Comparison of ENCODE assay signal across 11 cellular contexts in genomic region chr1:23533288-23534130, GRCh38. TPM values are rescaled to one million over a fixed set of nuclear protein-coding genes. Genes with fewer than 3 reads are reported as not detected.
DNase-seq lines count a peak whose midpoint lies in the region; ATAC-seq lines count a peak whose summit lies in the region.
"Had no signal": no experiment of that assay in that cellular context is flagged by ENCODE, and none has a peak within 500 bp of the region (broad histone marks: within the 10 kb centered on the region; RNA-seq: fewer than 3 reads in every experiment).

No MANE protein-coding gene starts in this region.

- peak; percentile 94 to 95 for DNase-seq in AML-193 (lab: John Stamatoyannopoulos, UW)
- DNase-seq in KBM-7 = peak; percentile 81
- no peak for DNase-seq in T-helper 2 cell treated with Interferon-gamma antibody and Interleukin-4, amounts not matched to agents 5 μg/mL and 100 μg/mL, for 36 hours (ENCODE audit: low spot score)
- no peak for DNase-seq in immature natural killer cell
- no peak for DNase-seq in stimulated activated naive CD4-positive, alpha-beta T cell treated with Interleukin-2 at 50 U/mL for 16 hours (lab: John Stamatoyannopoulos, UW)
- DNase-seq in occipital lobe (lab: John Stamatoyannopoulos, UW) = no peak
- DNase-seq: NCI-H2081 treated with DMSO at 0.1 percent for 48 hours, ovary, Right ventricle myocardium superior had no signal

- H3K4me3 Mint-ChIP-seq in T-helper 2 cell treated with Interferon-gamma antibody and Interleukin-4, amounts not matched to agents 5 μg/mL and 100 μg/mL, for 36 hours = peak overlapping the region; percentile 43
- H3K4me3 Mint-ChIP-seq in immature natural killer cell = peak overlapping the region in 3 of 5 donors; percentile 14 to 60 (median 54)

- H3K9me3 Mint-ChIP-seq in T-helper 2 cell treated with Interferon-gamma antibody and Interleukin-4, amounts not matched to agents 5 μg/mL and 100 μg/mL, for 36 hours = no peaks in the 10 kb centered on the region
- no peaks in the 10 kb centered on the region for H3K9me3 Mint-ChIP-seq in immature natural killer cell

- H3K27me3 Mint-ChIP-seq in T-helper 2 cell treated with Interferon-gamma antibody and Interleukin-4, amounts not matched to agents 5 μg/mL and 100 μg/mL, for 36 hours (ENCODE audit: low read depth) = no peaks in the 10 kb centered on the region
- H3K27me3 Mint-ChIP-seq in immature natural killer cell (ENCODE audit: low read depth in 3 of 3) = peaks cover 2% of the 10 kb centered on the region in 3 donors

- peak overlapping the region; percentile 63 for H3K27ac Mint-ChIP-seq in T-helper 2 cell treated with Interferon-gamma antibody and Interleukin-4, amounts not matched to agents 5 μg/mL and 100 μg/mL, for 36 hours
- H3K27ac Mint-ChIP-seq in immature natural killer cell = peak overlapping the region in 5 of 6 donors; percentile 7 to 84 (median 30)

- ATAC-seq in GM21717 (IDR thresholded peaks at IDR 0.05; ENCODE audit: unreplicated experiment) (no peak), HG03460 (IDR thresholded peaks at IDR 0.05; ENCODE audit: unreplicated experiment) (no peak)

- peaks cover 52% of the 10 kb centered on the region for H3K4me1 Mint-ChIP-seq in T-helper 2 cell treated with Interferon-gamma antibody and Interleukin-4, amounts not matched to agents 5 μg/mL and 100 μg/mL, for 36 hours (ENCODE audit: low read depth)
- H3K4me1 Mint-ChIP-seq in immature natural killer cell = peaks cover 43 to 49% of the 10 kb centered on the region in 2 donors

- H3K36me3 Mint-ChIP-seq in T-helper 2 cell treated with Interferon-gamma antibody and Interleukin-4, amounts not matched to agents 5 μg/mL and 100 μg/mL, for 36 hours (ENCODE audit: low read depth) = peaks cover 19% of the 10 kb centered on the region
- H3K36me3 Mint-ChIP-seq in immature natural killer cell = no peaks in the 10 kb centered on the region

- in situ Hi-C loops in KBM-7 (cut with MboI; ENCODE audit: low pct_unique_long_range_greater_than_20kb, low sequenced_read_pairs) = no loop called here

RNA-seq across cellular contexts. Expression of gene E2F2, which starts 2.5 kb away (rescaled TPM):
- 1 to 10 TPM in 2 of 3 donors, under 1 TPM in 1; 0.28 to 1.3 (median 1.2) TPM for polyA plus RNA-seq in immature natural killer cell
- 0.78 TPM for total RNA-seq in occipital lobe

RNA-seq across cellular contexts. Expression of gene ID3, which starts 25.8 kb away (rescaled TPM):
- 1 to 10 TPM in 1 of 3 donors, under 1 TPM in 1, not detected in 1; 0.28 to 2.5 TPM for polyA plus RNA-seq in immature natural killer cell
- total RNA-seq in occipital lobe = 30.3 TPM

RNA-seq across cellular contexts. Expression of gene ASAP3, which starts 49.5 kb away (rescaled TPM):
- polyA plus RNA-seq in immature natural killer cell = not detected
- total RNA-seq in occipital lobe = 10.0 TPM

Comparison
In these comparisons a context has a peak if more than half of its experiments do, and no peak if none do; other contexts are left out.
1. DNase-seq: peak in AML-193 (2 of 2) and KBM-7 (single experiment); none in T-helper 2 cell treated with Interferon-gamma antibody and Interleukin-4, amounts not matched to agents 5 μg/mL and 100 μg/mL, for 36 hours (single experiment), immature natural killer cell (0 of 3), stimulated activated naive CD4-positive, alpha-beta T cell treated with Interleukin-2 at 50 U/mL for 16 hours (single experiment) and occipital lobe (single experiment).